ENCODE assay signal across 10 cellular contexts in the genomic region with DNA sequence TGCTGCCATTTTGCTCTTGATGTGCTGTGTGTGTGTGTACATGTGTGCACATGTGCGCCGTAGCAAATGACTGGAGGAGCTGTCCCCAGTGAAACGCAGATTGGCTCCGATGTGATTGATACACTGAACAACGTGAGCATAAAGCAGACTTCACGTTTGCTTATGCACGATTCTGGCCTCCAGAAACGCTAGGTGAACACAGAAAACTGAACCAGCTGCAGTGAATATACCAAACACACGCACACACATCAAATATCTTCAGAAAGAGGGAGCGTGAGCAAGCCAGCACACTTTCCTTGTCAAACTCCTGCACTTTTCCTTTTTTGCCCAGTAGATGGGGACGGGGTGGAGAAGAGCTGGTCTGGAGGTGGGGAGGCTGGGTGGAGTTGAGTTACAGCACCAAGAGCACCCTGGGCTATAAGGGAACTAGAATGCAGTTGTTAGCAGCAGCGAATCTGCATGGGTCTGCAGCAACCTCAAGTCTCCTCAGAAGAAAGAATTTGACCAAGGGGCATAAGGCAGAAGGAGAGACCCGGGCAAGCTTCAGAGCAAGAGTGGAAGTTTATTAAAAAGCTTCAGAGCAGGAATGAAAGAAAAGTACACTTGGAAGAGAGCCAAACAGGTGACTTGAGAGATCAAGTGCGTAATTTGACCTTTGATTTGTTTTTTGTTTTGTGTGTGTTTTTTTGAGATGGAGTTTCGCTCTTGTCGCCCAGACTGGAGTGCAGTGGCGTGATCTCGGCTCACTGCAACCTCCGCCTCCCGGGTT.
DNase-seq lines count a peak whose midpoint lies in the region; ATAC-seq, FAIRE-seq and TF ChIP-seq lines count a peak whose summit lies in the region.
"Had no signal": no experiment of that assay in that cellular context is flagged by ENCODE, and none has a peak within 500 bp of the region (broad histone marks: within the 10 kb centered on the region; RNA-seq: fewer than 3 reads in every experiment).

No MANE protein-coding gene starts in this region.

- H3K9me2 ChIP-seq in SK-N-SH, result no peaks in the 10 kb centered on the region

- no peaks in the 10 kb centered on the region for H3K36me3 Mint-ChIP-seq in activated CD4-positive, alpha-beta T cell treated with anti-CD3 and anti-CD28 coated beads, Interleukin-2, amount 10 ng/mL, durations not matched to agents 24 days and 14 days (ENCODE audit: low read depth)

- no peaks in the 10 kb centered on the region for H4K20me1 ChIP-seq in SK-N-SH (ENCODE audit: insufficient read depth)

- H3K4me3 ChIP-seq in SK-N-SH (ENCODE audit: low read depth in 2 of 2, low read length in 1 of 2), result no peak overlapping the region
- no peak overlapping the region for H3K4me3 ChIP-seq in right lobe of liver

- H3K27ac Mint-ChIP-seq in activated CD4-positive, alpha-beta T cell treated with anti-CD3 and anti-CD28 coated beads, Interleukin-2, amount 10 ng/mL, durations not matched to agents 24 days and 14 days, result no peak overlapping the region

- H3K79me2 ChIP-seq in SK-N-SH (ENCODE audit: insufficient read depth), result no peaks in the 10 kb centered on the region

- no peaks in the 10 kb centered on the region for H3K27me3 Mint-ChIP-seq in activated CD4-positive, alpha-beta T cell treated with anti-CD3 and anti-CD28 coated beads, Interleukin-2, amount 10 ng/mL, durations not matched to agents 24 days and 14 days

- ATAC-seq in right lobe of liver (peak; percentile 72 to 80 (median 75)), HG02981 (IDR thresholded peaks at IDR 0.05; ENCODE audit: unreplicated experiment) (no peak), HG02870 (IDR thresholded peaks at IDR 0.05; ENCODE audit: unreplicated experiment) (no peak)

- TF ChIP-seq POLR2A in right lobe of liver (IDR thresholded peaks at IDR 0.05), result no peak

- WGBS in SK-N-SH (ENCODE audit: low lambda C conversion rate), result 45% methylated on average over 20 of the region's 20 CpGs
- 45% methylated on average over 18 of the region's 20 CpGs for WGBS in right lobe of liver (ENCODE audit: insufficient coverage, low coverage, low lambda C conversion rate, missing lambda C conversion rate)

- CTCF ChIA-PET in SK-N-SH (lab: Yijun Ruan, JAX), result interaction anchor here (0.7 to 1.9 kb wide), 6 partner anchors 8 to 330 kb away, joined by 3 to 5 read pairs (median 3); no protein-coding TSS in a partner anchor

- POLR2A ChIA-PET in SK-N-SH (lab: Yijun Ruan, JAX), result interaction anchor here (1.2 to 1.7 kb wide), 4 partner anchors 8 to 77 kb away, joined by 3 to 10 read pairs (median 6); a partner anchor contains a TSS

- H3K9ac ChIP-seq in SK-N-SH, result no peak overlapping the region

- H3K4me2 ChIP-seq in SK-N-SH, result peak overlapping the region; percentile 24; the same call in 1 of the 2 replicates

- TF ChIP-seq CTCF in D721Med (IDR thresholded peaks at IDR 0.05; ENCODE audit: insufficient read depth, missing control alignments) (peak; percentile 24), SK-N-SH (IDR thresholded peaks at IDR 0.05) (0 out of 2 replicates have a peak, but pooled peaks have one; percentile 11), right lobe of liver (IDR thresholded peaks at IDR 0.05) (peak in 3 of 4 donors; percentile 5 to 18 (median 16))

- no peaks in the 10 kb centered on the region for H3F3A ChIP-seq in SK-N-SH (replicated peaks; ENCODE audit: insufficient read depth)

- no peaks in the 10 kb centered on the region for H3K36me3 ChIP-seq in SK-N-SH (replicated peaks in 1 of 2; ENCODE audit: control insufficient read depth in 1 of 2, insufficient read depth in 2 of 2, low read length in 1 of 2)
- H3K36me3 ChIP-seq in right lobe of liver, result no peaks in the 10 kb centered on the region

- TF ChIP-seq RAD21 in SK-N-SH (IDR thresholded peaks at IDR 0.05; ENCODE audit: low read length), result peak; percentile 67

- peaks cover 0 to 50% of the 10 kb centered on the region in 2 experiments; a peak in 2 of 4 replicates for H3K4me1 ChIP-seq in SK-N-SH (ENCODE audit: control insufficient read depth in 1 of 2, insufficient read depth in 2 of 2, low read depth in 1 of 2, low read length in 1 of 2)
- H3K4me1 ChIP-seq in right lobe of liver, result peaks cover 0 to 10% (median 0%) of the 10 kb centered on the region in 4 donors

- no peaks in the 10 kb centered on the region for H3K27me3 ChIP-seq in SK-N-SH (ENCODE audit: insufficient read depth)
- H3K27me3 ChIP-seq in right lobe of liver, result no peaks in the 10 kb centered on the region

- H3K9me3 Mint-ChIP-seq in activated CD4-positive, alpha-beta T cell treated with anti-CD3 and anti-CD28 coated beads, Interleukin-2, amount 10 ng/mL, durations not matched to agents 24 days and 14 days, result no peaks in the 10 kb centered on the region

- H3K4me1 Mint-ChIP-seq in activated CD4-positive, alpha-beta T cell treated with anti-CD3 and anti-CD28 coated beads, Interleukin-2, amount 10 ng/mL, durations not matched to agents 24 days and 14 days, result no peaks in the 10 kb centered on the region

- peak in 1 of 2 experiments; percentile 34; a peak in 1 of 4 replicates for TF ChIP-seq EP300 in SK-N-SH (IDR thresholded peaks at IDR 0.05; ENCODE audit: borderline replicate concordance in 1 of 2, low read depth in 1 of 2, low read length in 1 of 2)

- no peak overlapping the region for H2AFZ ChIP-seq in SK-N-SH (ENCODE audit: low read depth)

- intact Hi-C loops in right lobe of liver (cut with DNase I), result no loop called here
- intact Hi-C loops in activated CD4-positive, alpha-beta T cell treated with anti-CD3 and anti-CD28 coated beads, Interleukin-2, amount 10 ng/mL, durations not matched to agents 24 days and 14 days (cut with micrococcal nuclease), result no loop called here

- H3K27ac ChIP-seq in SK-N-SH (ENCODE audit: low read depth in 2 of 2, low read length in 1 of 2), result peak overlapping the region in 1 of 2 experiments; percentile 100; a peak in 2 of 4 replicates
- peak overlapping the region in 2 of 3 donors; percentile 34 to 58 for H3K27ac ChIP-seq in right lobe of liver
- H3K27ac ChIP-seq: HL-60 had no signal

- no peak overlapping the region for H3K4me3 Mint-ChIP-seq in activated CD4-positive, alpha-beta T cell treated with anti-CD3 and anti-CD28 coated beads, Interleukin-2, amount 10 ng/mL, durations not matched to agents 24 days and 14 days

- no peak for FAIRE-seq in D721Med (lab: Jason Lieb, UNC)
- FAIRE-seq: endothelial cell of umbilical vein had no signal

- DNase-seq in D721Med (ENCODE audit: insufficient read length, low spot score), result no peak
- peak; percentile 65 for DNase-seq in NCI-H1436 (lab: John Stamatoyannopoulos, UW)
- DNase-seq in SK-N-SH, result peak; percentile 58
- DNase-seq in right lobe of liver, result no peak
- DNase-seq in NCI-H226, result no peak
- DNase-seq in activated CD4-positive, alpha-beta T cell treated with anti-CD3 and anti-CD28 coated beads, Interleukin-2, amount 10 ng/mL, durations not matched to agents 24 days and 14 days, result no peak

- H3K9me3 ChIP-seq in SK-N-SH (no peaks in the 10 kb centered on the region), right lobe of liver (no peaks in the 10 kb centered on the region)

TF ChIP-seq in SK-N-SH, 30 proteins besides CTCF, POLR2A, EP300 and RAD21:
- TF ChIP-seq RCOR1 (IDR thresholded peaks at IDR 0.05; ENCODE audit: low read length), result peak; percentile 19; the same call in 1 of the 2 replicates
- TF ChIP-seq JUND (IDR thresholded peaks at IDR 0.05), result no peak
- TF ChIP-seq FOXJ3 (CRISPR knock-in tag; IDR thresholded peaks at IDR 0.05), result no peak
- no peak for TF ChIP-seq NFIC (IDR thresholded peaks at IDR 0.05; ENCODE audit: borderline replicate concordance)
- TF ChIP-seq CHD2 (IDR thresholded peaks at IDR 0.05; ENCODE audit: low read length, partially characterized antibody), result peak; percentile 39
- TF ChIP-seq SMC3 (IDR thresholded peaks at IDR 0.05; ENCODE audit: low read depth, low read length), result peak; percentile 45; the same call in 1 of the 2 replicates
- no peak for TF ChIP-seq TAF1 (IDR thresholded peaks at IDR 0.05; ENCODE audit: borderline replicate concordance, low read depth, low read length)
- TF ChIP-seq, protein P1, sequence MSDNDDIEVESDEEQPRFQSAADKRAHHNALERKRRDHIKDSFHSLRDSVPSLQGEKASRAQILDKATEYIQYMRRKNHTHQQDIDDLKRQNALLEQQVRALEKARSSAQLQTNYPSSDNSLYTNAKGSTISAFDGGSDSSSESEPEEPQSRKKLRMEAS (IDR thresholded peaks at IDR 0.05; ENCODE audit: low read depth), result no peak
- no peak for TF ChIP-seq TCF12 (IDR thresholded peaks at IDR 0.05)
- no peak for TF ChIP-seq POLR2AphosphoS5 (IDR thresholded peaks at IDR 0.05; ENCODE audit: low read depth, low read length)
- TF ChIP-seq EZH2phosphoT487 (IDR thresholded peaks at IDR 0.05; ENCODE audit: borderline replicate concordance, low read depth), result no peak
- 0 out of 2 replicates have a peak, but pooled peaks have one; percentile 22 for TF ChIP-seq RFX5 (IDR thresholded peaks at IDR 0.05; ENCODE audit: low read length)
- TF ChIP-seq, protein P2, sequence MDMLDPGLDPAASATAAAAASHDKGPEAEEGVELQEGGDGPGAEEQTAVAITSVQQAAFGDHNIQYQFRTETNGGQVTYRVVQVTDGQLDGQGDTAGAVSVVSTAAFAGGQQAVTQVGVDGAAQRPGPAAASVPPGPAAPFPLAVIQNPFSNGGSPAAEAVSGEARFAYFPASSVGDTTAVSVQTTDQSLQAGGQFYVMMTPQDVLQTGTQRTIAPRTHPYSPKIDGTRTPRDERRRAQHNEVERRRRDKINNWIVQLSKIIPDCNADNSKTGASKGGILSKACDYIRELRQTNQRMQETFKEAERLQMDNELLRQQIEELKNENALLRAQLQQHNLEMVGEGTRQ (IDR thresholded peaks at IDR 0.05; ENCODE audit: borderline replicate concordance, low read depth, low read length), result no peak

Comparison
In these comparisons a context has a peak if more than half of its experiments do, and no peak if none do; other contexts are left out.
1. DNase-seq: peak in NCI-H1436 (single experiment) and SK-N-SH (single experiment); none in D721Med (single experiment), right lobe of liver (0 of 3), NCI-H226 (single experiment) and activated CD4-positive, alpha-beta T cell treated with anti-CD3 and anti-CD28 coated beads, Interleukin-2, amount 10 ng/mL, durations not matched to agents 24 days and 14 days (single experiment).
2. ATAC-seq: peak in right lobe of liver (4 of 4); none in HG02981 (single experiment) and HG02870 (single experiment).
3. Peak in every context shown above with its lines, with median percentiles within 50 percentile points of each other: CTCF ChIP-seq.